Comparison of ENCODE assay signal across 1 cellular context in genomic region chr14:24481622-24482324, GRCh38.
A peak's percentile ranks its signal among the peaks of the same experiment; 100 is the strongest.
TF ChIP-seq lines count a peak whose summit lies in the region.

No MANE protein-coding gene starts in this region.

TF ChIP-seq in HepG2, 621 proteins besides CTCF, POLR2A, EP300 and RAD21 (continued from another document and continues in another):
- peak; percentile 87 for TF ChIP-seq ZNF407 (CRISPR knock-in tag; IDR thresholded peaks at IDR 0.05; ENCODE audit: not compliant biosample characterization)
- TF ChIP-seq ZNF143 (CRISPR knock-in tag; IDR thresholded peaks at IDR 0.05): peak; percentile 43; the same call in 1 of the 2 replicates
- TF ChIP-seq ZNF503 (CRISPR knock-in tag; IDR thresholded peaks at IDR 0.05): no peak
- no peak for TF ChIP-seq MATR3 (CRISPR knock-in tag; IDR thresholded peaks at IDR 0.05)
- no peak for TF ChIP-seq ZNF552 (CRISPR knock-in tag; IDR thresholded peaks at IDR 0.05; ENCODE audit: borderline replicate concordance)
- TF ChIP-seq ADNP (CRISPR knock-in tag; IDR thresholded peaks at IDR 0.05): no peak
- TF ChIP-seq FOXO1 (CRISPR knock-in tag; IDR thresholded peaks at IDR 0.05): peak; percentile 79
- TF ChIP-seq ZNF225 (CRISPR knock-in tag; IDR thresholded peaks at IDR 0.05): peak; percentile 97
- TF ChIP-seq ZFX (CRISPR knock-in tag; IDR thresholded peaks at IDR 0.05; ENCODE audit: low read depth): peak; percentile 100
- peak; percentile 73 for TF ChIP-seq YEATS4 (CRISPR knock-in tag; IDR thresholded peaks at IDR 0.05; ENCODE audit: borderline replicate concordance)
- TF ChIP-seq SPEN (CRISPR knock-in tag; IDR thresholded peaks at IDR 0.05; ENCODE audit: low read depth): peak; percentile 99
- TF ChIP-seq ZNF562 (CRISPR knock-in tag; IDR thresholded peaks at IDR 0.05; ENCODE audit: borderline replicate concordance): no peak
- peak; percentile 89 for TF ChIP-seq SMC3 (IDR thresholded peaks at IDR 0.05; ENCODE audit: low read length)
- peak; percentile 70 for TF ChIP-seq SAP130 (CRISPR knock-in tag; IDR thresholded peaks at IDR 0.05; ENCODE audit: low read depth)
- TF ChIP-seq ZNF17 (CRISPR knock-in tag; IDR thresholded peaks at IDR 0.05): no peak
- TF ChIP-seq ARID2 (CRISPR knock-in tag; IDR thresholded peaks at IDR 0.05; ENCODE audit: borderline replicate concordance): no peak; the same call in 1 of the 2 replicates
- TF ChIP-seq ZNF746 (CRISPR knock-in tag; IDR thresholded peaks at IDR 0.05): no peak
- peak; percentile 91 for TF ChIP-seq RFXAP (CRISPR knock-in tag; IDR thresholded peaks at IDR 0.05; ENCODE audit: borderline replicate concordance)
- TF ChIP-seq ZNF878 (CRISPR knock-in tag; IDR thresholded peaks at IDR 0.05): 0 out of 2 replicates have a peak, but pooled peaks have one; percentile 47
- TF ChIP-seq SATB2 (CRISPR knock-in tag; IDR thresholded peaks at IDR 0.05): peak; percentile 62; the same call in 1 of the 2 replicates
- TF ChIP-seq E2F1 (CRISPR knock-in tag; IDR thresholded peaks at IDR 0.05): 0 out of 2 replicates have a peak, but pooled peaks have one; percentile 31
- TF ChIP-seq AGO2 (optimal IDR thresholded peaks at IDR 0.05; ENCODE audit: low read depth, low read length): peak; percentile 68
- no peak for TF ChIP-seq CEBPB (IDR thresholded peaks at IDR 0.05; ENCODE audit: borderline replicate concordance, low read depth, low read length)
- TF ChIP-seq ZNF550 (CRISPR knock-in tag; IDR thresholded peaks at IDR 0.05; ENCODE audit: borderline replicate concordance): peak; percentile 90; the same call in 1 of the 2 replicates
- peak; percentile 84; the same call in 1 of the 2 replicates for TF ChIP-seq ZNF30 (CRISPR knock-in tag; IDR thresholded peaks at IDR 0.05)
- TF ChIP-seq TCF7 (IDR thresholded peaks at IDR 0.05; ENCODE audit: low read depth): no peak
- TF ChIP-seq E2F2 (CRISPR knock-in tag; IDR thresholded peaks at IDR 0.05; ENCODE audit: borderline replicate concordance): no peak; the same call in 1 of the 2 replicates
- peak; percentile 58; the same call in 1 of the 2 replicates for TF ChIP-seq HMG20A (CRISPR knock-in tag; IDR thresholded peaks at IDR 0.05; ENCODE audit: borderline replicate concordance)
- TF ChIP-seq IKZF4 (CRISPR knock-in tag; IDR thresholded peaks at IDR 0.05; ENCODE audit: borderline replicate concordance, low read depth, not compliant biosample characterization): peak; percentile 90
- peak; percentile 94 for TF ChIP-seq BRD4 (CRISPR knock-in tag; IDR thresholded peaks at IDR 0.05)
- 0 out of 2 replicates have a peak, but pooled peaks have one; percentile 74 for TF ChIP-seq ATF5 (CRISPR knock-in tag; IDR thresholded peaks at IDR 0.05; ENCODE audit: low read depth)
- TF ChIP-seq STAT5B (CRISPR knock-in tag; IDR thresholded peaks at IDR 0.05): no peak
- TF ChIP-seq HHEX (CRISPR knock-in tag; IDR thresholded peaks at IDR 0.05): no peak
- peak; percentile 99 for TF ChIP-seq POGZ (CRISPR knock-in tag; IDR thresholded peaks at IDR 0.05)
- peak; percentile 90 for TF ChIP-seq ZNF546 (CRISPR knock-in tag; conservative IDR thresholded peaks at IDR 0.05)
- no peak; the same call in 1 of the 2 replicates for TF ChIP-seq SMAD9 (CRISPR knock-in tag; IDR thresholded peaks at IDR 0.05)
- peak; percentile 84 for TF ChIP-seq WIZ (CRISPR knock-in tag; IDR thresholded peaks at IDR 0.05)
- no peak for TF ChIP-seq CEBPZ (IDR thresholded peaks at IDR 0.05; ENCODE audit: low read length)
- no peak; the same call in 1 of the 2 replicates for TF ChIP-seq MAFG (CRISPR knock-in tag; IDR thresholded peaks at IDR 0.05)
- TF ChIP-seq NR1H2 (CRISPR knock-in tag; IDR thresholded peaks at IDR 0.05; ENCODE audit: borderline replicate concordance, low read depth): no peak; the same call in 1 of the 2 replicates
- TF ChIP-seq CENPBD1 (CRISPR knock-in tag; IDR thresholded peaks at IDR 0.05; ENCODE audit: borderline replicate concordance, low read depth): no peak; the same call in 1 of the 2 replicates
